Comparison of ENCODE assay signal across 8 cellular contexts in the genomic region with DNA sequence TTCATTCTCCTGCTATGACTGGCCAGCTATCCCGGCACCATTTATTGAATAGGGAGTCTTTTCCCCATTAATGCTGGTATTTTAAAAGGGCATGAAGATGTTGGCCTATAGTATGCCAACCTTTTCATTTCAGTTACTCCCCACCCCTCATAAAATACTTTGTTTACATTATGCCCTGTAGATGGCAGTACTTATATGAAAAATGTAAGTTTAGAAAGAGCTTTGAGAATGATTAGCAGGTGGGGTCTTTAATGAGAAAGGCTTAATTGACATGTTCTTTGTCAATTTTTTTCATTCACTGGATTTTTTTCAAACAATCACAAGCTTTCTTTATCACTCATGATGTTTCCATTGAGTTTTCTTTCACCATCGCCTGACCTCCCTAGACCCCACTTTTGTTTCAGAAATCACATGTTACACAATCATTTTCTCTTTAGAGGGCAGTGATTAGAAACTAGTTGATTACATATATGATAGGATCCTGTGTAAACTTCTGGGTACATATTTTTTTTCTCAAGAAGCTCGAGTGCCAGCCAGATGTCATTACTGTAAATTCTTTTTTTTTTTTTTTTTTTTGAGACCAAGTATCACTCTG.
DNase-seq lines count a peak whose midpoint lies in the region; ATAC-seq and TF ChIP-seq lines count a peak whose summit lies in the region.

No MANE protein-coding gene starts in this region.

- no peak overlapping the region for H3K4me3 ChIP-seq in PC-9

- no TSS peak for BruUV-seq in PC-9 (replicated peaks; lab: Mats Ljungman, UMichigan)

- no peaks in the 10 kb centered on the region for H3K36me3 ChIP-seq in PC-9 (ENCODE audit: low read depth)

- H3K9me2 ChIP-seq in PC-9 (ENCODE audit: insufficient read depth), result no peaks in the 10 kb centered on the region

- H3K27me3 ChIP-seq in PC-9 (ENCODE audit: insufficient read depth, low read depth) (no peaks in the 10 kb centered on the region), foreskin keratinocyte (no peaks in the 10 kb centered on the region)

- no peaks in the 10 kb centered on the region for H3F3A ChIP-seq in PC-9 (ENCODE audit: insufficient read depth, low read depth)

- H3K9me3 ChIP-seq in PC-9 (ENCODE audit: insufficient read depth, low read depth), result no peaks in the 10 kb centered on the region

- no peak for DNase-seq in PC-9
- no peak for DNase-seq in foreskin keratinocyte
- no peak for DNase-seq in stimulated activated CD4-positive, alpha-beta T cell treated with anti-CD3 and anti-CD28 coated beads, Interleukin-2, amount 100 ng/mL, for 48 hours
- DNase-seq in activated naive CD4-positive, alpha-beta T cell treated with anti-CD3 and anti-CD28 coated beads, Interleukin-2, amount 50 U/mL, for 16 hours, result no peak
- DNase-seq in SKM-1 treated with dmso at 0.1 percent for 144 hours (lab: John Stamatoyannopoulos, UW; ENCODE audit: unreplicated experiment), result no peak
- DNase-seq in ureter (ENCODE audit: low spot score), result no peak

- peak overlapping the region; percentile 32 for H3K27ac ChIP-seq in C4-2B
- H3K27ac ChIP-seq in PC-9, result no peak overlapping the region
- H3K27ac ChIP-seq in foreskin keratinocyte, result no peak overlapping the region

- intact Hi-C loops in PC-9 (cut with micrococcal nuclease; ENCODE audit: unreplicated experiment), result loop anchor here (1.0 to 10.0 kb wide), 2 partner anchors 178 to 455 kb away; no protein-coding TSS in a partner anchor

- CTCF ChIA-PET in PC-9 (lab: Charles Lee), result interaction anchor here (0.6 to 1.2 kb wide), 2 partner anchors 15 to 106 kb away, joined by 3 to 5 read pairs; no protein-coding TSS in a partner anchor

- TF ChIP-seq CTCF in C4-2B (conservative IDR thresholded peaks at IDR 0.05) (peak; percentile 58), PC-9 (conservative IDR thresholded peaks at IDR 0.05) (peak; percentile 60), foreskin keratinocyte (conservative IDR thresholded peaks at IDR 0.05) (peak; percentile 62)

- ATAC-seq in GM18907 (IDR thresholded peaks at IDR 0.05; ENCODE audit: unreplicated experiment), result peak; percentile 43
- no peak for ATAC-seq in foreskin keratinocyte

- H3K4me1 ChIP-seq in PC-9 (replicated peaks; ENCODE audit: insufficient read depth) (no peaks in the 10 kb centered on the region), foreskin keratinocyte (no peaks in the 10 kb centered on the region)

- POLR2A ChIA-PET in PC-9 (lab: Charles Lee; ENCODE audit: unreplicated experiment), result interaction anchor here (0.6 kb wide), 1 partner anchor 63 kb away, joined by 3 read pairs; no protein-coding TSS in a partner anchor

- H4K20me1 ChIP-seq in PC-9 (ENCODE audit: insufficient read depth), result no peaks in the 10 kb centered on the region

- no peaks in the 10 kb centered on the region for H3K79me2 ChIP-seq in PC-9 (ENCODE audit: low read depth)

- H3K4me2 ChIP-seq in PC-9, result no peak overlapping the region

- no peak overlapping the region for H2AFZ ChIP-seq in PC-9
